30 cellular contexts compared by ENCODE assay signal in genomic region chr4:55604996-55605395, GRCh38. TPM values are rescaled to one million over a fixed set of nuclear protein-coding genes. Genes with fewer than 3 reads are reported as not detected.
"Had no signal": no experiment of that assay in that cellular context is flagged by ENCODE, and none has a peak within 500 bp of the region (broad histone marks: within the 10 kb centered on the region; RNA-seq: fewer than 3 reads in every experiment).

No MANE protein-coding gene starts in this region.

- H3K27me3 ChIP-seq: ascending aorta, body of pancreas, MG63 had no signal

- H3K4me3 ChIP-seq: ascending aorta, body of pancreas, MG63 had no signal

- H3K36me3 Mint-ChIP-seq: activated CD8-positive, alpha-beta memory T cell treated with anti-CD3 and anti-CD28 coated beads, Interleukin-2, amount 10 ng/mL, durations not matched to agents 7 days and 5 days; activated naive CD4-positive, alpha-beta T cell treated with anti-CD3 and anti-CD28 coated beads, Interleukin-2, amount 50 U/mL, for 24 hours; WTC11 had no signal

- H3K9me3 Mint-ChIP-seq: activated CD4-positive, alpha-beta T cell treated with anti-CD3 and anti-CD28 coated beads, Interleukin-2, amount 10 ng/mL, durations not matched to agents 24 days and 14 days; activated naive CD4-positive, alpha-beta T cell treated with anti-CD3 and anti-CD28 coated beads, Interleukin-2, amount 50 U/mL, for 24 hours; activated T-cell treated with anti-CD3 and anti-CD28 coated beads, Interleukin-2, amount 50 U/mL, for 24 hours; activated T-helper 1 cell treated with anti-CD3 and anti-CD28 coated beads, Interleukin-12 subunit alpha, Interleukin-12 subunit beta, Interleukin-2, Interleukin-4 antibody, amounts not matched to agents 30 ng/mL and 10 ng/mL and 1 ng/mL, durations not matched to agents 14 hours and 24 hours and 36 hours; T-helper 1 cell treated with Interleukin-12 subunit alpha and Interleukin-12 subunit beta and Interleukin-4 antibody, amounts not matched to agents 30 μg/mL and 1 μg/mL, for 36 hours; WTC11 had no signal

- DNase-seq: activated CD4-positive, alpha-beta T cell treated with anti-CD3 and anti-CD28 coated beads for 1 hour; activated CD4-positive, alpha-beta T cell treated with anti-CD3 and anti-CD28 coated beads, Interleukin-2, amount 10 ng/mL, durations not matched to agents 24 days and 14 days; activated CD4-positive, alpha-beta T cell treated with anti-CD3 and anti-CD28 coated beads, Interleukin-2, amount 50 U/mL, for 48 hours; activated CD8-positive, alpha-beta memory T cell treated with anti-CD3 and anti-CD28 coated beads, Interleukin-2, amount 10 ng/mL, durations not matched to agents 7 days and 5 days; activated effector memory CD4-positive, alpha-beta T cell treated with Interleukin-2 at 50 U/mL for 16 hours; activated naive CD4-positive, alpha-beta T cell; activated T-cell treated with anti-CD3 and anti-CD28 coated beads, Interleukin-2, amount 50 U/mL, for 24 hours; body of pancreas; central memory CD4-positive, alpha-beta T cell; KG1; MG63; MV-4-11; NCI-H1092 treated with DMSO at 0.1 percent for 48 hours; NCI-H1417 treated with DMSO at 0.1 percent for 48 hours; NCI-H1694; NCI-H2029; NCI-H2107; NCI-H2171 treated with DMSO at 0.1 percent for 48 hours; NCI-H510A treated with DMSO at 0.1 percent for 48 hours; NCI-H748 treated with DMSO at 0.1 percent for 48 hours; PC-3; SHP77 had no signal

- H3K4me3 Mint-ChIP-seq: activated CD4-positive, alpha-beta T cell treated with anti-CD3 and anti-CD28 coated beads, Interleukin-2, amount 10 ng/mL, durations not matched to agents 24 days and 14 days; activated CD8-positive, alpha-beta memory T cell treated with anti-CD3 and anti-CD28 coated beads, Interleukin-2, amount 10 ng/mL, durations not matched to agents 7 days and 5 days; activated naive CD4-positive, alpha-beta T cell treated with anti-CD3 and anti-CD28 coated beads, Interleukin-2, amount 50 U/mL, for 24 hours; activated T-cell treated with anti-CD3 and anti-CD28 coated beads, Interleukin-2, amount 50 U/mL, for 24 hours; activated T-helper 1 cell treated with anti-CD3 and anti-CD28 coated beads, Interleukin-12 subunit alpha, Interleukin-12 subunit beta, Interleukin-2, Interleukin-4 antibody, amounts not matched to agents 30 ng/mL and 10 ng/mL and 1 ng/mL, durations not matched to agents 14 hours and 24 hours and 36 hours; T-helper 1 cell treated with Interleukin-12 subunit alpha and Interleukin-12 subunit beta and Interleukin-4 antibody, amounts not matched to agents 30 μg/mL and 1 μg/mL, for 36 hours; WTC11 had no signal

- H3K27ac Mint-ChIP-seq: activated CD4-positive, alpha-beta T cell treated with anti-CD3 and anti-CD28 coated beads, Interleukin-2, amount 10 ng/mL, durations not matched to agents 24 days and 14 days; activated CD8-positive, alpha-beta memory T cell treated with anti-CD3 and anti-CD28 coated beads, Interleukin-2, amount 10 ng/mL, durations not matched to agents 7 days and 5 days; activated naive CD4-positive, alpha-beta T cell treated with anti-CD3 and anti-CD28 coated beads, Interleukin-2, amount 50 U/mL, for 24 hours; activated T-cell treated with anti-CD3 and anti-CD28 coated beads, Interleukin-2, amount 50 U/mL, for 24 hours; activated T-helper 1 cell treated with anti-CD3 and anti-CD28 coated beads, Interleukin-12 subunit alpha, Interleukin-12 subunit beta, Interleukin-2, Interleukin-4 antibody, amounts not matched to agents 30 ng/mL and 10 ng/mL and 1 ng/mL, durations not matched to agents 14 hours and 24 hours and 36 hours; T-helper 1 cell treated with Interleukin-12 subunit alpha and Interleukin-12 subunit beta and Interleukin-4 antibody, amounts not matched to agents 30 μg/mL and 1 μg/mL, for 36 hours; WTC11 had no signal

- H3K4me1 Mint-ChIP-seq: activated CD4-positive, alpha-beta T cell treated with anti-CD3 and anti-CD28 coated beads, Interleukin-2, amount 10 ng/mL, durations not matched to agents 24 days and 14 days; activated naive CD4-positive, alpha-beta T cell treated with anti-CD3 and anti-CD28 coated beads, Interleukin-2, amount 50 U/mL, for 24 hours had no signal

- H3K4me1 ChIP-seq: ascending aorta, body of pancreas had no signal

- H3K9me3 ChIP-seq: ascending aorta, body of pancreas, MG63 had no signal

- H3K36me3 ChIP-seq: ascending aorta, MG63 had no signal

- H3K27ac ChIP-seq: ascending aorta, body of pancreas had no signal

RNA-seq across cellular contexts. Expression of gene PDCL2, which starts 13.0 kb away (rescaled TPM):
- total RNA-seq: activated CD4-positive, alpha-beta T cell treated with anti-CD3 and anti-CD28 coated beads, Interleukin-2, amount 10 ng/mL, durations not matched to agents 24 days and 14 days; activated CD8-positive, alpha-beta memory T cell treated with anti-CD3 and anti-CD28 coated beads, Interleukin-2, amount 10 ng/mL, durations not matched to agents 7 days and 5 days; activated T-helper 1 cell treated with anti-CD3 and anti-CD28 coated beads, Interleukin-12 subunit alpha, Interleukin-12 subunit beta, Interleukin-2, Interleukin-4 antibody, amounts not matched to agents 30 ng/mL and 10 ng/mL and 1 ng/mL, durations not matched to agents 14 hours and 24 hours and 36 hours; ascending aorta; body of pancreas; bronchial epithelial cell; chondrocyte; PC-3; SK-MEL-5; WTC11 had no signal

RNA-seq across cellular contexts. Expression of gene NMU, which starts 31.1 kb away (rescaled TPM):
- total RNA-seq: activated CD4-positive, alpha-beta T cell treated with anti-CD3 and anti-CD28 coated beads, Interleukin-2, amount 10 ng/mL, durations not matched to agents 24 days and 14 days; activated CD8-positive, alpha-beta memory T cell treated with anti-CD3 and anti-CD28 coated beads, Interleukin-2, amount 10 ng/mL, durations not matched to agents 7 days and 5 days; activated T-helper 1 cell treated with anti-CD3 and anti-CD28 coated beads, Interleukin-12 subunit alpha, Interleukin-12 subunit beta, Interleukin-2, Interleukin-4 antibody, amounts not matched to agents 30 ng/mL and 10 ng/mL and 1 ng/mL, durations not matched to agents 14 hours and 24 hours and 36 hours; ascending aorta; body of pancreas; SK-MEL-5 had no signal
